8 cellular contexts compared by ENCODE assay signal in the genomic region with DNA sequence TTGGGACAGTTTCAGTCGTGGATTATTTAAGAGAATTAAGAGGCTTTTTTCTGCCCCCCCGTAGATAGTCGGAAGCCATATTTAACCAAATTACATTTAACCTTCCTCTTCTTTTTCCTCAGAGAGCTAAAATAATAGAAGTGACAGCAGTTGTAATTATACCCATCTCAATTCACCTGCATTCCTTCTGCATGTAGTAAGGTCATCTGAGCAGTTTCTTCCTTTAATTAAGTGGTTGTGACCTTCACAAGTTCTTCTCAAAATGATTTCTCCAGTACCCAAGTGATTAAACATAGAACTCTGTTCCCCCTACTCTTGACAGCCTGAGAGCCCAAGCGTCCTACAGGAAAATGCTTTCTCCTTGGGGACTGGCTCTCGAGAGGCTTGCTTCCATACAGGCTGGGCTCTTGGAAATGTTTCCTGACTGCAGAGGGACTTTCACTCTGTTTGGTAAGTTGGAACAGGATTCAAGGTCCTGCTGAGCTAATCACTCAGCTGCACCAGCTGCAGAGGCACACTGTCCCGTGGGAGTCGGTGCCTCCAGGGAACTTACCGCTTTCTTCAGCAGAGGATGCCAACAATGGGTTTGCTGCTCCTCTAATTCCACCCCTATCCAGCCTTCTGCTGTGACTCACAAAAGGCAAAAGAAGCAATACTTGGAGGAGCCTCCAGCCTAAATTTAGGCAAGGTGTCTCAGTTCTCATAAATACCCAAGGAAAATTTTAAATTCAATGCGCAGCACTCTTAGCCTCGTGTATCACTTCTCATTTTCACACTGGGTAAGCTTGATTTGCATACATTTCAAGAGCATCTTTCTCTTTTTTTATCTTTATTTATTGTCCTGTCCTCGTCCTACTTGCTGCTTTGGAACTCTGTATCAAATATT.
DNase-seq lines count a peak whose midpoint lies in the region; ATAC-seq and TF ChIP-seq lines count a peak whose summit lies in the region.

No MANE protein-coding gene starts in this region.

- peak; percentile 89 for ATAC-seq in GM18517 (IDR thresholded peaks at IDR 0.05; ENCODE audit: unreplicated experiment)
- peak; percentile 92 for ATAC-seq in GM21528 (IDR thresholded peaks at IDR 0.05; ENCODE audit: low FRiP score, unreplicated experiment)
- ATAC-seq in HG03354 (IDR thresholded peaks at IDR 0.05; ENCODE audit: poor library complexity, severe bottlenecking, unreplicated experiment): peak; percentile 89

- H3K4me3 ChIP-seq in foreskin fibroblast (ENCODE audit: low read depth in 1 of 2, low read length in 2 of 2) (no peak overlapping the region), osteoblast (ENCODE audit: insufficient read depth, low read length) (no peak overlapping the region)

- H3K79me2 ChIP-seq in osteoblast (ENCODE audit: insufficient read depth, low read length): no peaks in the 10 kb centered on the region

- DNase-seq in left kidney (ENCODE audit: low read depth, low spot score) (peak; percentile 5), foreskin fibroblast (no peak), LoVo (ENCODE audit: low spot score) (no peak), osteoblast (ENCODE audit: insufficient read length, low spot score, missing footprints) (no peak)
- no peak for DNase-seq in stimulated activated CD4-positive, alpha-beta T cell treated with anti-CD3 and anti-CD28 coated beads, Interleukin-4, amount 100 ng/mL, for 4 hours

- H3K27ac ChIP-seq in osteoblast (ENCODE audit: low read depth, low read length): no peak overlapping the region

- H3K36me3 ChIP-seq in osteoblast (ENCODE audit: insufficient read depth, low read length): no peaks in the 10 kb centered on the region

- no peaks in the 10 kb centered on the region for H3K27me3 ChIP-seq in osteoblast (ENCODE audit: insufficient read depth, low read length)

- H3K4me1 ChIP-seq in osteoblast (ENCODE audit: insufficient read depth, low read length): no peaks in the 10 kb centered on the region

- no peak overlapping the region for H2AFZ ChIP-seq in osteoblast (ENCODE audit: low read length)

- no peaks in the 10 kb centered on the region for H3K9me3 ChIP-seq in osteoblast (ENCODE audit: low read depth, low read length)

- H4K20me1 ChIP-seq in osteoblast (ENCODE audit: insufficient read depth, low read length): no peaks in the 10 kb centered on the region

- H3K4me2 ChIP-seq in osteoblast (ENCODE audit: insufficient read depth, low read length): no peak overlapping the region

- TF ChIP-seq CTCF in foreskin fibroblast (IDR thresholded peaks at IDR 0.05; ENCODE audit: low read depth, low read length) (no peak), osteoblast (IDR thresholded peaks at IDR 0.05; ENCODE audit: extremely low read depth, low read depth, low read length) (no peak)
